23 cellular contexts compared by ENCODE assay signal in genomic region chr2:127011136-127011740, GRCh38.
"Had no signal": no experiment of that assay in that cellular context is flagged by ENCODE, and none has a peak within 500 bp of the region (broad histone marks: within the 10 kb centered on the region; RNA-seq: fewer than 3 reads in every experiment).

No MANE protein-coding gene starts in this region.

- H3K36me3 ChIP-seq: left lung, ovary, prostate gland, right atrium auricular region, upper lobe of right lung had no signal

- DNase-seq: activated CD4-positive, alpha-beta T cell treated with anti-CD3 and anti-CD28 coated beads, Interleukin-2, amount 10 ng/mL, durations not matched to agents 7 days and 5 days; activated CD8-positive, alpha-beta memory T cell treated with anti-CD3 and anti-CD28 coated beads, Interleukin-2, amount 10 ng/mL, durations not matched to agents 7 days and 5 days; activated CD8-positive, alpha-beta T cell treated with anti-CD3 and anti-CD28 coated beads for 36 hours; activated gamma-delta T cell; activated naive CD4-positive, alpha-beta T cell treated with anti-CD3 and anti-CD28 coated beads, Interleukin-2, amount 50 U/mL, for 16 hours; aorta; caudate nucleus; effector memory CD4-positive, alpha-beta T cell; glutamatergic neuron; immature natural killer cell; left lung; naive thymus-derived CD4-positive, alpha-beta T cell; ovary; stimulated activated CD4-positive, alpha-beta T cell treated with anti-CD3 and anti-CD28 coated beads, Interleukin-12 subunit alpha, Interleukin-12 subunit beta, amount 100 ng/mL, for 4 hours; stimulated activated CD4-positive, alpha-beta T cell treated with anti-CD3 and anti-CD28 coated beads, Interleukin-4, amount 100 ng/mL, for 4 hours; stimulated activated naive CD8-positive, alpha-beta T cell treated with anti-CD3 and anti-CD28 coated beads, Interleukin-15, Interleukin-2, amounts not matched to agents 100 U/mL and 50 U/mL, for 24 hours; upper lobe of right lung had no signal

- H2AFZ ChIP-seq: hepatocyte had no signal

- H3K27ac ChIP-seq: hepatocyte, left lung, ovary, prostate gland, right atrium auricular region, upper lobe of right lung had no signal

- H3K27ac Mint-ChIP-seq: activated CD4-positive, alpha-beta T cell treated with anti-CD3 and anti-CD28 coated beads, Interleukin-2, amount 10 ng/mL, durations not matched to agents 7 days and 5 days; activated CD8-positive, alpha-beta memory T cell treated with anti-CD3 and anti-CD28 coated beads, Interleukin-2, amount 10 ng/mL, durations not matched to agents 7 days and 5 days; activated CD8-positive, alpha-beta T cell treated with anti-CD3 and anti-CD28 coated beads for 36 hours; activated T-helper 1 cell treated with anti-CD3 and anti-CD28 coated beads, Interleukin-12 subunit alpha, Interleukin-12 subunit beta, Interleukin-2, Interleukin-4 antibody, amounts not matched to agents 30 ng/mL and 10 ng/mL and 1 ng/mL, durations not matched to agents 14 hours and 24 hours and 36 hours; immature natural killer cell; naive thymus-derived CD4-positive, alpha-beta T cell had no signal

- H3K4me1 Mint-ChIP-seq: activated CD4-positive, alpha-beta T cell treated with anti-CD3 and anti-CD28 coated beads, Interleukin-2, amount 10 ng/mL, durations not matched to agents 7 days and 5 days; activated CD8-positive, alpha-beta memory T cell treated with anti-CD3 and anti-CD28 coated beads, Interleukin-2, amount 10 ng/mL, durations not matched to agents 7 days and 5 days; brain; immature natural killer cell; naive thymus-derived CD4-positive, alpha-beta T cell had no signal

- H3K4me3 ChIP-seq: hepatocyte, left lung, ovary, prostate gland, right atrium auricular region, upper lobe of right lung had no signal

- H3K4me1 ChIP-seq: left lung, prostate gland, right atrium auricular region, upper lobe of right lung had no signal

- H3K79me2 ChIP-seq: hepatocyte had no signal

- H3K27me3 ChIP-seq: hepatocyte, left lung, ovary, right atrium auricular region had no signal

- ATAC-seq: activated CD4-positive, CD25-positive, alpha-beta regulatory T cell treated with anti-CD3 and anti-CD28 coated beads, Interleukin-2, amount 50 U/mL, for 24 hours; activated CD8-positive, alpha-beta memory T cell treated with anti-CD3 and anti-CD28 coated beads, Interleukin-2, amount 10 ng/mL, durations not matched to agents 7 days and 5 days; activated CD8-positive, alpha-beta T cell treated with anti-CD3 and anti-CD28 coated beads for 36 hours; left lung; naive thymus-derived CD4-positive, alpha-beta T cell; stimulated activated naive CD8-positive, alpha-beta T cell treated with anti-CD3 and anti-CD28 coated beads, Interleukin-15, Interleukin-2, amounts not matched to agents 100 U/mL and 50 U/mL, for 24 hours; upper lobe of right lung had no signal

- H3K9me3 ChIP-seq: left lung, ovary, prostate gland, right atrium auricular region, upper lobe of right lung had no signal

- H3K36me3 Mint-ChIP-seq: activated CD8-positive, alpha-beta memory T cell treated with anti-CD3 and anti-CD28 coated beads, Interleukin-2, amount 10 ng/mL, durations not matched to agents 7 days and 5 days; brain; immature natural killer cell had no signal

- H3K9me3 Mint-ChIP-seq: activated CD4-positive, alpha-beta T cell treated with anti-CD3 and anti-CD28 coated beads, Interleukin-2, amount 10 ng/mL, durations not matched to agents 7 days and 5 days; activated CD8-positive, alpha-beta T cell treated with anti-CD3 and anti-CD28 coated beads for 36 hours; activated T-helper 1 cell treated with anti-CD3 and anti-CD28 coated beads, Interleukin-12 subunit alpha, Interleukin-12 subunit beta, Interleukin-2, Interleukin-4 antibody, amounts not matched to agents 30 ng/mL and 10 ng/mL and 1 ng/mL, durations not matched to agents 14 hours and 24 hours and 36 hours; immature natural killer cell had no signal

- H3K4me3 Mint-ChIP-seq: activated CD4-positive, alpha-beta T cell treated with anti-CD3 and anti-CD28 coated beads, Interleukin-2, amount 10 ng/mL, durations not matched to agents 7 days and 5 days; activated CD8-positive, alpha-beta memory T cell treated with anti-CD3 and anti-CD28 coated beads, Interleukin-2, amount 10 ng/mL, durations not matched to agents 7 days and 5 days; activated CD8-positive, alpha-beta T cell treated with anti-CD3 and anti-CD28 coated beads for 36 hours; activated T-helper 1 cell treated with anti-CD3 and anti-CD28 coated beads, Interleukin-12 subunit alpha, Interleukin-12 subunit beta, Interleukin-2, Interleukin-4 antibody, amounts not matched to agents 30 ng/mL and 10 ng/mL and 1 ng/mL, durations not matched to agents 14 hours and 24 hours and 36 hours; brain; immature natural killer cell; naive thymus-derived CD4-positive, alpha-beta T cell had no signal
